ENCODE assay signal across 1 cellular context in the genomic region with DNA sequence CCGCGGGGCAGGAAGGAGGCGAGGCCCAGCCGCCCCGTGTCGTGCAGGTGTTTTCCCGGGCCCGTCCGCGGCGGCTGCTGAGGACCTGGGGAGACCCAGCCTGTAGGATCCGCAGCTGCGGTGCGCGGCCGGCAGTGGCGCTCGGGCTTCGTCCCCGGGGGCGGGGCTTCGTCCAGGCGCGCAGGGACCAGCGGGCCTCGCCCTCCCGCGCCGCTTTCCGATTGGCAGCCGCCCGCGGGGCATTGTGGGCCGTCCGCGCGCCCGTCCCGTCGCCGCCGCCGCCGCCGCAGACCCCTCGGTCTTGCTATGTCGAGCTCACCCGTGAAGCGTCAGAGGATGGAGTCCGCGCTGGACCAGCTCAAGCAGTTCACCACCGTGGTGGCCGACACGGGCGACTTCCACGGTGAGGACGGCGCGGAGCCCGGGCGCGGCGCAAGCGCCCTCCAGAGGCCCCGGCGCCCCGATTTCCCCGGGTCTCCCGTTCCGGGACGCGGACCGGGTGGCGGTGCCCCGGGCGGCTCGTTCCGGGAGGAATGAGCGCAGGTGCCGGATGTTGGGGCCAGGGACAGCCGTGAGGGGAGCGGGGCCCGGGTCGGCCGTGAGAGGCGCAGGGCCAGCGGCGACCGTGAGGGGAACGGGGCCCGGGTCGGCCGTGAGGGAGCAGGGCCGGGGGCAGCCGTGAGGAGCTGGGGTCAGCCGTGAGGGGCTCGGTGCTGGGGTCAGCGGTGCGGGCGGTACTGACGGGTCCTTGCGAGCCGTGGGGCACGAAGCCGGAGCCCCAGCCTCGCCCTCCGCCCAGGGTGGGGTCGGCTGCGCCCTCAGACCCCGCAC.
A peak's percentile ranks its signal among the peaks of the same experiment; 100 is the strongest.
TF ChIP-seq lines count a peak whose summit lies in the region.

Gene TALDO1 (plus strand): TSS at position 289 of the 831 bp plus-strand sequence. CDS start 18 bp downstream, at position 307.

TF ChIP-seq in A549, 52 proteins besides CTCF, POLR2A, EP300 and RAD21 (continued from another document):
- TF ChIP-seq, protein P1, sequence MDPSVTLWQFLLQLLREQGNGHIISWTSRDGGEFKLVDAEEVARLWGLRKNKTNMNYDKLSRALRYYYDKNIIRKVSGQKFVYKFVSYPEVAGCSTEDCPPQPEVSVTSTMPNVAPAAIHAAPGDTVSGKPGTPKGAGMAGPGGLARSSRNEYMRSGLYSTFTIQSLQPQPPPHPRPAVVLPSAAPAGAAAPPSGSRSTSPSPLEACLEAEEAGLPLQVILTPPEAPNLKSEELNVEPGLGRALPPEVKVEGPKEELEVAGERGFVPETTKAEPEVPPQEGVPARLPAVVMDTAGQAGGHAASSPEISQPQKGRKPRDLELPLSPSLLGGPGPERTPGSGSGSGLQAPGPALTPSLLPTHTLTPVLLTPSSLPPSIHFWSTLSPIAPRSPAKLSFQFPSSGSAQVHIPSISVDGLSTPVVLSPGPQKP (IDR thresholded peaks at IDR 0.05; ENCODE audit: low read depth, low read length): no peak
- TF ChIP-seq RNF2 (IDR thresholded peaks at IDR 0.05; ENCODE audit: borderline replicate concordance, low read depth): 0 out of 2 replicates have a peak, but pooled peaks have one; percentile 35
- no peak for TF ChIP-seq EHF (CRISPR knock-in tag; IDR thresholded peaks at IDR 0.05)
- no peak for TF ChIP-seq HEYL (CRISPR knock-in tag; IDR thresholded peaks at IDR 0.05)
- no peak for TF ChIP-seq CBX2 (IDR thresholded peaks at IDR 0.05; ENCODE audit: borderline replicate concordance, low read depth)
